In genomic region chrX:20729421-20729820, GRCh38 we compare ENCODE assay signal across 32 cellular contexts.
DNase-seq lines count a peak whose midpoint lies in the region; ATAC-seq and TF ChIP-seq lines count a peak whose summit lies in the region.
"Had no signal": no experiment of that assay in that cellular context is flagged by ENCODE, and none has a peak within 500 bp of the region (broad histone marks: within the 10 kb centered on the region; RNA-seq: fewer than 3 reads in every experiment).

No MANE protein-coding gene starts in this region.

- TF ChIP-seq CTCF in fibroblast of mammary gland (conservative IDR thresholded peaks at IDR 0.05; ENCODE audit: control insufficient read depth, insufficient read depth, low read depth, low read length), result no peak

- peaks cover 3% of the 10 kb centered on the region for H3K4me1 ChIP-seq in adipocyte (ENCODE audit: control insufficient read depth, insufficient read depth, low read length)
- H3K4me1 ChIP-seq in skeletal muscle satellite cell (ENCODE audit: control insufficient read depth, insufficient read depth, low read length), result peaks cover 29% of the 10 kb centered on the region
- H3K4me1 ChIP-seq: psoas muscle had no signal

- H3K27me3 ChIP-seq in adipocyte (replicated peaks; ENCODE audit: control insufficient read depth, insufficient read depth, low read length), result no peaks in the 10 kb centered on the region
- no peaks in the 10 kb centered on the region for H3K27me3 ChIP-seq in skeletal muscle satellite cell (ENCODE audit: control insufficient read depth, insufficient read depth, low read length)
- H3K27me3 ChIP-seq: MG63 had no signal

- no peaks in the 10 kb centered on the region for H3K4me1 Mint-ChIP-seq in activated T-helper 1 cell treated with anti-CD3 and anti-CD28 coated beads, Interleukin-12 subunit alpha, Interleukin-12 subunit beta, Interleukin-2, Interleukin-4 antibody, amounts not matched to agents 30 ng/mL and 10 ng/mL and 1 ng/mL, durations not matched to agents 14 hours and 24 hours and 36 hours (ENCODE audit: low read depth)
- H3K4me1 Mint-ChIP-seq: activated CD4-positive, alpha-beta memory T cell treated with anti-CD3 and anti-CD28 coated beads, Interleukin-2, amount 10 ng/mL, durations not matched to agents 7 days and 5 days; activated naive CD4-positive, alpha-beta T cell treated with anti-CD3 and anti-CD28 coated beads, Interleukin-2, amount 10 ng/mL, durations not matched to agents 7 days and 5 days; activated T-helper 17 cell treated with anti-CD3 and anti-CD28 coated beads, Interleukin-2, amount 50 U/mL, for 72 hours; central memory CD8-positive, alpha-beta T cell; immature natural killer cell had no signal

- H3K9me3 ChIP-seq in adipocyte (ENCODE audit: control insufficient read depth, low read length), result no peaks in the 10 kb centered on the region
- no peaks in the 10 kb centered on the region for H3K9me3 ChIP-seq in skeletal muscle satellite cell (replicated peaks; ENCODE audit: low read length)
- H3K9me3 ChIP-seq: MG63, mucosa of descending colon, psoas muscle had no signal

- H3K9me3 Mint-ChIP-seq in activated T-helper 1 cell treated with anti-CD3 and anti-CD28 coated beads, Interleukin-12 subunit alpha, Interleukin-12 subunit beta, Interleukin-2, Interleukin-4 antibody, amounts not matched to agents 30 ng/mL and 10 ng/mL and 1 ng/mL, durations not matched to agents 14 hours and 24 hours and 36 hours, result no peaks in the 10 kb centered on the region
- H3K9me3 Mint-ChIP-seq: activated CD4-positive, alpha-beta memory T cell treated with anti-CD3 and anti-CD28 coated beads, Interleukin-2, amount 10 ng/mL, durations not matched to agents 7 days and 5 days; activated naive CD4-positive, alpha-beta T cell treated with anti-CD3 and anti-CD28 coated beads, Interleukin-2, amount 10 ng/mL, durations not matched to agents 7 days and 5 days; activated T-helper 17 cell treated with anti-CD3 and anti-CD28 coated beads, Interleukin-2, amount 50 U/mL, for 72 hours; central memory CD8-positive, alpha-beta T cell; natural killer cell treated with Interleukin-12 subunit alpha and Interleukin-12 subunit beta and Interleukin-15 and Interleukin-18, amount 100 ng/mL, for 72 hours; type B pancreatic cell had no signal

- H3K36me3 ChIP-seq in adipocyte (ENCODE audit: control insufficient read depth, insufficient read depth, low read length, severe bottlenecking), result no peaks in the 10 kb centered on the region
- H3K36me3 ChIP-seq in skeletal muscle satellite cell (ENCODE audit: insufficient read depth, low read length), result no peaks in the 10 kb centered on the region
- H3K36me3 ChIP-seq: MG63 had no signal

- no peak overlapping the region for H3K9ac ChIP-seq in adipocyte (ENCODE audit: low read length)
- H3K9ac ChIP-seq in skeletal muscle satellite cell (ENCODE audit: low read depth, low read length), result no peak overlapping the region

- H3K27me3 Mint-ChIP-seq in activated T-helper 1 cell treated with anti-CD3 and anti-CD28 coated beads, Interleukin-12 subunit alpha, Interleukin-12 subunit beta, Interleukin-2, Interleukin-4 antibody, amounts not matched to agents 30 ng/mL and 10 ng/mL and 1 ng/mL, durations not matched to agents 14 hours and 24 hours and 36 hours (ENCODE audit: insufficient read depth), result peaks cover 2% of the 10 kb centered on the region
- H3K27me3 Mint-ChIP-seq: activated CD4-positive, alpha-beta memory T cell treated with anti-CD3 and anti-CD28 coated beads, Interleukin-2, amount 10 ng/mL, durations not matched to agents 7 days and 5 days; activated naive CD4-positive, alpha-beta T cell treated with anti-CD3 and anti-CD28 coated beads, Interleukin-2, amount 10 ng/mL, durations not matched to agents 7 days and 5 days; activated T-helper 17 cell treated with anti-CD3 and anti-CD28 coated beads, Interleukin-2, amount 50 U/mL, for 72 hours; central memory CD8-positive, alpha-beta T cell; natural killer cell treated with Interleukin-12 subunit alpha and Interleukin-12 subunit beta and Interleukin-15 and Interleukin-18, amount 100 ng/mL, for 72 hours; type B pancreatic cell had no signal

- no peak overlapping the region for H3K27ac Mint-ChIP-seq in activated T-helper 1 cell treated with anti-CD3 and anti-CD28 coated beads, Interleukin-12 subunit alpha, Interleukin-12 subunit beta, Interleukin-2, Interleukin-4 antibody, amounts not matched to agents 30 ng/mL and 10 ng/mL and 1 ng/mL, durations not matched to agents 14 hours and 24 hours and 36 hours
- H3K27ac Mint-ChIP-seq: activated CD4-positive, alpha-beta memory T cell treated with anti-CD3 and anti-CD28 coated beads, Interleukin-2, amount 10 ng/mL, durations not matched to agents 7 days and 5 days; activated naive CD4-positive, alpha-beta T cell treated with anti-CD3 and anti-CD28 coated beads, Interleukin-2, amount 10 ng/mL, durations not matched to agents 7 days and 5 days; activated T-helper 17 cell treated with anti-CD3 and anti-CD28 coated beads, Interleukin-2, amount 50 U/mL, for 72 hours; immature natural killer cell; natural killer cell treated with Interleukin-12 subunit alpha and Interleukin-12 subunit beta and Interleukin-15 and Interleukin-18, amount 100 ng/mL, for 72 hours; type B pancreatic cell had no signal

- H3K4me3 ChIP-seq in adipocyte (ENCODE audit: low read length) (no peak overlapping the region), fibroblast of mammary gland (ENCODE audit: control insufficient read depth, low read depth, low read length) (no peak overlapping the region), skeletal muscle satellite cell (ENCODE audit: low read length) (no peak overlapping the region)
- H3K4me3 ChIP-seq: K562, MG63, mucosa of descending colon, psoas muscle had no signal

- peak overlapping the region; percentile 28 for H3K4me2 ChIP-seq in skeletal muscle satellite cell (ENCODE audit: low read length)

- no peak for ATAC-seq in HG03108 (IDR thresholded peaks at IDR 0.05; ENCODE audit: unreplicated experiment)
- ATAC-seq: activated T-helper 17 cell treated with anti-CD3 and anti-CD28 coated beads, Interleukin-2, amount 50 U/mL, for 72 hours; esophagus mucosa; K562; left colon; mucosa of descending colon; natural killer cell treated with Interleukin-12 subunit alpha and Interleukin-12 subunit beta and Interleukin-15 and Interleukin-18, amount 100 ng/mL, for 72 hours; Panc1; psoas muscle; sciatic nerve had no signal

- H3K4me3 Mint-ChIP-seq in activated T-helper 1 cell treated with anti-CD3 and anti-CD28 coated beads, Interleukin-12 subunit alpha, Interleukin-12 subunit beta, Interleukin-2, Interleukin-4 antibody, amounts not matched to agents 30 ng/mL and 10 ng/mL and 1 ng/mL, durations not matched to agents 14 hours and 24 hours and 36 hours, result no peak overlapping the region
- H3K4me3 Mint-ChIP-seq: activated CD4-positive, alpha-beta memory T cell treated with anti-CD3 and anti-CD28 coated beads, Interleukin-2, amount 10 ng/mL, durations not matched to agents 7 days and 5 days; activated naive CD4-positive, alpha-beta T cell treated with anti-CD3 and anti-CD28 coated beads, Interleukin-2, amount 10 ng/mL, durations not matched to agents 7 days and 5 days; activated T-helper 17 cell treated with anti-CD3 and anti-CD28 coated beads, Interleukin-2, amount 50 U/mL, for 72 hours; central memory CD8-positive, alpha-beta T cell; immature natural killer cell; natural killer cell treated with Interleukin-12 subunit alpha and Interleukin-12 subunit beta and Interleukin-15 and Interleukin-18, amount 100 ng/mL, for 72 hours; type B pancreatic cell had no signal

- peak; percentile 56 for DNase-seq in GM04504 (ENCODE audit: low read depth)
- peak; percentile 5 for DNase-seq in adipocyte (ENCODE audit: low read depth)
- peak; percentile 41 for DNase-seq in fibroblast of mammary gland (ENCODE audit: low read depth)
- no peak for DNase-seq in activated naive CD4-positive, alpha-beta T cell treated with anti-CD3 and anti-CD28 coated beads, Interleukin-2, amount 50 U/mL, for 16 hours
- DNase-seq in activated T-helper 1 cell treated with anti-CD3 and anti-CD28 coated beads, Interleukin-12 subunit alpha, Interleukin-12 subunit beta, Interleukin-2, Interleukin-4 antibody, amounts not matched to agents 30 ng/mL and 10 ng/mL and 1 ng/mL, durations not matched to agents 14 hours and 24 hours and 36 hours (ENCODE audit: low spot score), result no peak
- DNase-seq: activated CD4-positive, alpha-beta memory T cell treated with anti-CD3 and anti-CD28 coated beads, Interleukin-2, amount 10 ng/mL, durations not matched to agents 7 days and 5 days; activated CD4-positive, alpha-beta T cell treated with anti-CD3 and anti-CD28 coated beads for 1 hour; activated CD8-positive, alpha-beta memory T cell treated with anti-CD3 and anti-CD28 coated beads, Interleukin-2, amount 50 U/mL, for 4 hours; activated naive CD4-positive, alpha-beta T cell treated with anti-CD3 and anti-CD28 coated beads, Interleukin-2, amount 10 ng/mL, durations not matched to agents 7 days and 5 days; Calu3; DND-41; GOT3; immature natural killer cell; left colon; MG63; mucosa of descending colon; NCI-H2029; occipital lobe; psoas muscle; SHP77; stimulated activated CD4-positive, alpha-beta T cell treated with anti-CD3 and anti-CD28 coated beads, Interleukin-4, amount 100 ng/mL, for 4 hours; substantia nigra had no signal

- H3K36me3 Mint-ChIP-seq in activated T-helper 1 cell treated with anti-CD3 and anti-CD28 coated beads, Interleukin-12 subunit alpha, Interleukin-12 subunit beta, Interleukin-2, Interleukin-4 antibody, amounts not matched to agents 30 ng/mL and 10 ng/mL and 1 ng/mL, durations not matched to agents 14 hours and 24 hours and 36 hours (ENCODE audit: low read depth), result no peaks in the 10 kb centered on the region
- H3K36me3 Mint-ChIP-seq: activated naive CD4-positive, alpha-beta T cell treated with anti-CD3 and anti-CD28 coated beads, Interleukin-2, amount 10 ng/mL, durations not matched to agents 7 days and 5 days; immature natural killer cell; natural killer cell treated with Interleukin-12 subunit alpha and Interleukin-12 subunit beta and Interleukin-15 and Interleukin-18, amount 100 ng/mL, for 72 hours; type B pancreatic cell had no signal

- intact Hi-C loops in activated T-helper 1 cell treated with anti-CD3 and anti-CD28 coated beads, Interleukin-12 subunit alpha, Interleukin-12 subunit beta, Interleukin-2, Interleukin-4 antibody, amounts not matched to agents 30 ng/mL and 10 ng/mL and 1 ng/mL, durations not matched to agents 14 hours and 24 hours and 36 hours (cut with micrococcal nuclease), result no loop called here

Comparison
In these comparisons a context has a peak if more than half of its experiments do, and no peak if none do; other contexts are left out.
1. DNase-seq: peak in GM04504 (single experiment), adipocyte (single experiment) and fibroblast of mammary gland (single experiment); none in activated naive CD4-positive, alpha-beta T cell treated with anti-CD3 and anti-CD28 coated beads, Interleukin-2, amount 50 U/mL, for 16 hours (single experiment) and activated T-helper 1 cell treated with anti-CD3 and anti-CD28 coated beads, Interleukin-12 subunit alpha, Interleukin-12 subunit beta, Interleukin-2, Interleukin-4 antibody, amounts not matched to agents 30 ng/mL and 10 ng/mL and 1 ng/mL, durations not matched to agents 14 hours and 24 hours and 36 hours (single experiment).